Comparison of ENCODE assay signal across 13 cellular contexts in genomic region chr3:69998759-69999158, GRCh38. TPM values are rescaled to one million over a fixed set of nuclear protein-coding genes. Genes with fewer than 3 reads are reported as not detected.
DNase-seq lines count a peak whose midpoint lies in the region; TF ChIP-seq lines count a peak whose summit lies in the region.
"Had no signal": no experiment of that assay in that cellular context is flagged by ENCODE, and none has a peak within 500 bp of the region (broad histone marks: within the 10 kb centered on the region; RNA-seq: fewer than 3 reads in every experiment).

No MANE protein-coding gene starts in this region.

- H3K27ac Mint-ChIP-seq in progenitor cell of endocrine pancreas, result peak overlapping the region; percentile 21
- H3K27ac Mint-ChIP-seq: activated naive CD8-positive, alpha-beta T cell treated with anti-CD3 and anti-CD28 coated beads for 36 hours; CD8-positive, alpha-beta memory T cell; naive thymus-derived CD4-positive, alpha-beta T cell had no signal

- H3K4me3 ChIP-seq in AG04450 (ENCODE audit: low read depth, low read length) (peak overlapping the region; percentile 0; the same call in 1 of the 2 replicates), fibroblast of the aortic adventitia (ENCODE audit: low read depth, low read length) (peak overlapping the region; percentile 18)

- peaks cover 2% of the 10 kb centered on the region for H3K36me3 Mint-ChIP-seq in progenitor cell of endocrine pancreas (ENCODE audit: insufficient read depth)
- H3K36me3 Mint-ChIP-seq: activated naive CD8-positive, alpha-beta T cell treated with anti-CD3 and anti-CD28 coated beads for 36 hours; CD8-positive, alpha-beta memory T cell; naive thymus-derived CD4-positive, alpha-beta T cell had no signal

- no peaks in the 10 kb centered on the region for H3K27me3 Mint-ChIP-seq in progenitor cell of endocrine pancreas
- H3K27me3 Mint-ChIP-seq: CD8-positive, alpha-beta memory T cell had no signal

- H3K27me3 ChIP-seq in AG04450 (ENCODE audit: control insufficient read depth, insufficient read depth, low read length), result no peaks in the 10 kb centered on the region

- H3K9me3 ChIP-seq in AG04450 (ENCODE audit: control insufficient read depth, insufficient read depth, low read length), result peaks cover 4% of the 10 kb centered on the region; the same call in 1 of the 2 replicates

- POLR2A ChIA-PET in AG04450 (lab: Yijun Ruan, JAX), result no interaction called here

- H3K4me3 Mint-ChIP-seq in progenitor cell of endocrine pancreas (ENCODE audit: low read depth), result no peak overlapping the region
- H3K4me3 Mint-ChIP-seq: activated naive CD8-positive, alpha-beta T cell treated with anti-CD3 and anti-CD28 coated beads for 36 hours; CD8-positive, alpha-beta memory T cell; naive thymus-derived CD4-positive, alpha-beta T cell had no signal

- H3K27ac ChIP-seq in AG04450 (ENCODE audit: low read depth, low read length), result no peak overlapping the region

- H3K4me1 Mint-ChIP-seq in progenitor cell of endocrine pancreas (ENCODE audit: low read depth), result peaks cover 10% of the 10 kb centered on the region
- H3K4me1 Mint-ChIP-seq: activated naive CD8-positive, alpha-beta T cell treated with anti-CD3 and anti-CD28 coated beads for 36 hours; CD8-positive, alpha-beta memory T cell; naive thymus-derived CD4-positive, alpha-beta T cell had no signal

- H3K9me3 Mint-ChIP-seq in progenitor cell of endocrine pancreas (ENCODE audit: low read depth), result peaks cover 2% of the 10 kb centered on the region
- H3K9me3 Mint-ChIP-seq: activated naive CD8-positive, alpha-beta T cell treated with anti-CD3 and anti-CD28 coated beads for 36 hours had no signal

- DNase-seq in AG04450 (ENCODE audit: low read depth, low spot score) (no peak), RPMI7951 (ENCODE audit: low read depth) (peak; percentile 13), fibroblast of the aortic adventitia (ENCODE audit: low read depth) (no peak), progenitor cell of endocrine pancreas (ENCODE audit: low spot score, unreplicated experiment) (no peak), kidney tubule cell (ENCODE audit: low spot score) (no peak), DMS79 (lab: John Stamatoyannopoulos, UW) (no peak), T1000 (lab: John Stamatoyannopoulos, UW) (no peak)
- no peak for DNase-seq in activated CD4-positive, alpha-beta T cell treated with anti-CD3 and anti-CD28 coated beads for 4 hours
- DNase-seq: activated CD4-positive, alpha-beta T cell treated with anti-CD3 and anti-CD28 coated beads, Interleukin-2, amount 50 U/mL, for 1 hour; activated naive CD8-positive, alpha-beta T cell treated with anti-CD3 and anti-CD28 coated beads for 36 hours; CD8-positive, alpha-beta memory T cell; H7; naive thymus-derived CD4-positive, alpha-beta T cell had no signal

- CTCF ChIA-PET in AG04450 (lab: Charles Lee), result no interaction called here

- TF ChIP-seq CTCF in AG04450 (IDR thresholded peaks at IDR 0.05; ENCODE audit: low read depth, low read length) (no peak), fibroblast of the aortic adventitia (IDR thresholded peaks at IDR 0.05; ENCODE audit: insufficient read depth, low read length) (no peak), progenitor cell of endocrine pancreas (IDR thresholded peaks at IDR 0.05; ENCODE audit: unreplicated experiment) (no peak)

RNA-seq across cellular contexts. Expression of gene SAMMSON, which starts 0.8 kb away (rescaled TPM):
- not detected in 2 replicates for polyA plus RNA-seq in AG04450 (2011; rRNA removed)
- not detected in 2 replicates for polyA minus RNA-seq in AG04450 (2011; rRNA and poly(A)+ RNA removed)
- 0.48 and 0.78 TPM in 2 replicates for total RNA-seq in RPMI7951 (2014; rRNA removed; shearing (Covaris generic))
- total RNA-seq in fibroblast of the aortic adventitia (ENCODE audit: low replicate concordance), result not detected in 2 replicates
- 0.17 TPM in 1 of 2 replicates, not detected in the other for total RNA-seq in progenitor cell of endocrine pancreas
- total RNA-seq: activated naive CD8-positive, alpha-beta T cell treated with anti-CD3 and anti-CD28 coated beads for 36 hours; CD8-positive, alpha-beta memory T cell; H7; naive thymus-derived CD4-positive, alpha-beta T cell had no signal
- polyA plus RNA-seq: CD8-positive, alpha-beta memory T cell; naive thymus-derived CD4-positive, alpha-beta T cell had no signal
